ENCODE assay signal across 8 cellular contexts in the genomic region with DNA sequence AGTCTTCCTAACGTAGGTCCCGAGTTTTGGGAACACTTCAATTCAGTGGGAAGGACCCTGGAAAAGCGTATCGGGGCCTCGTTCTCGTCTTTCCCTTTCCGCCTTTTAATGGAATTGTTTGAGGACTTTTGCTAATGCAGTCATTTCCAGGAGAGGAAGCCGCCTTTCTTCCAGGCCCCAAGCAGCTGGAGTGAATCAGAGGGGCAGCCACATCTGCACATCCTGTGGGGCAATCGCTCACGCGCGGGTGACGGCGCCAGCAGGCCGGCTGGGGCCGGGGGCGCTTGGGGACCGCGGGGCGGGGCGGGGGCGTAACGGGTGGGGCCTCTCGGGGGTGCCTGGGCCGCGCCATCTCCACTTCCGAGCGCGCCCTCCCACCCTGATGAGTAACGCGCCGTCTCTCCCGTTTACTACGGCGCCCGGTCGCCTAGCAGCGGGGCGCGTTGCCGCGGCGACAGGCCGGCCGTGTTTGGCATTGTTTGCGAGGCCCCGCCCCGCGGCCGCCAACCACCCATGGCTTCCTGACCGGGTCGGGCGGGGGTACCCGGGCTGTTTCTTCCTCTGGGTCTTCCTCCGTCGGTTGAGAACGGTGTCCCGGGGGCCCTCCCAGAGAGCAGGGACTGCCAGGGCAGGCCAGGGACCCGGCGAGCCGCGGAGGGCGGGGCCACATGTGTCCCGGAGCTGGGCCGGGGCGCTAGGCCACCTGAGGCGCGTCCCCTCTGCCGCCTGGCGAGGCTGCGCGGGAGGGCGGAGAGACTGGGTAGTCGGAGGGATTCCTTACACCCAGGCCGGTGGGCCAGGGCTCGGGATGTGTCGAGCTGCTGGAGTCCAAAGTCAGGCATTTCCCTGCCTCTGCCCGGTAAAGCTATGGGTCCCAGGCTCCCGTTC. TPM values are rescaled to one million over a fixed set of nuclear protein-coding genes. Genes with fewer than 3 reads are reported as not detected.
DNase-seq lines count a peak whose midpoint lies in the region; ATAC-seq and TF ChIP-seq lines count a peak whose summit lies in the region.

No MANE protein-coding gene starts in this region.

- TF ChIP-seq CTCF in DND-41 (IDR thresholded peaks at IDR 0.05; ENCODE audit: borderline replicate concordance, extremely low read depth, low read length, poor library complexity, severe bottlenecking) (no peak), RWPE1 (conservative IDR thresholded peaks at IDR 0.05; ENCODE audit: low read depth) (no peak), foreskin keratinocyte (conservative IDR thresholded peaks at IDR 0.05) (no peak)

- H3K4me1 ChIP-seq in DND-41 (ENCODE audit: insufficient read depth, low read length): peaks cover 15% of the 10 kb centered on the region
- H3K4me1 ChIP-seq in foreskin keratinocyte: peaks cover 40% of the 10 kb centered on the region
- H3K4me1 ChIP-seq in neuron (ENCODE audit: insufficient read depth, low read length): peaks cover 24% of the 10 kb centered on the region

- H3K4me3 ChIP-seq in DND-41 (ENCODE audit: low read depth in 1 of 2, low read length in 2 of 2) (peak overlapping the region; percentile 27 to 62; a peak in 3 of 4 replicates), neuron (ENCODE audit: low read length) (peak overlapping the region; percentile 52)

- H3K9ac ChIP-seq in DND-41 (ENCODE audit: low read depth, low read length): peak overlapping the region; percentile 61

- TF ChIP-seq RAD21 in Ishikawa (IDR thresholded peaks at IDR 0.05; ENCODE audit: low read depth): no peak; the same call in 1 of the 2 replicates

- ATAC-seq in DND-41 (ENCODE audit: insufficient read depth, low read depth) (peak; percentile 94), GM21619 (IDR thresholded peaks at IDR 0.05; ENCODE audit: unreplicated experiment) (peak; percentile 88), foreskin keratinocyte (peak; percentile 76)

- no peaks in the 10 kb centered on the region for H3K79me2 ChIP-seq in DND-41 (ENCODE audit: insufficient read depth, low read length)

- H3K4me2 ChIP-seq in DND-41 (ENCODE audit: insufficient read depth, low read length): peak overlapping the region; percentile 94

- CTCF ChIA-PET in RWPE1 (lab: Yijun Ruan, JAX): interaction anchor here (1.0 to 4.0 kb wide), 2 partner anchors 34 to 111 kb away, joined by 3 to 16 read pairs; no protein-coding TSS in a partner anchor

- H3K36me3 ChIP-seq in DND-41 (ENCODE audit: insufficient read depth, low read length): no peaks in the 10 kb centered on the region
- no peaks in the 10 kb centered on the region for H3K36me3 ChIP-seq in neuron (ENCODE audit: insufficient read depth, low read length)

- POLR2A ChIA-PET in RWPE1 (lab: Yijun Ruan, JAX; ENCODE audit: low non-redundant PET): interaction anchor here (1.2 kb wide), 1 partner anchor 34 kb away, joined by 3 read pairs; no protein-coding TSS in a partner anchor

- H3K27ac ChIP-seq in DND-41 (ENCODE audit: low read length): peak overlapping the region; percentile 50
- H3K27ac ChIP-seq in RWPE1: peak overlapping the region; percentile 98
- H3K27ac ChIP-seq in foreskin keratinocyte: peak overlapping the region; percentile 97

- no peaks in the 10 kb centered on the region for H3K27me3 ChIP-seq in DND-41 (ENCODE audit: insufficient read depth, low read length, poor library complexity)
- H3K27me3 ChIP-seq in foreskin keratinocyte: no peaks in the 10 kb centered on the region
- H3K27me3 ChIP-seq in neuron (ENCODE audit: insufficient read depth, low read length): no peaks in the 10 kb centered on the region

- peak; percentile 54 for TF ChIP-seq EP300 in Ishikawa (IDR thresholded peaks at IDR 0.05; ENCODE audit: borderline replicate concordance)

- H2AFZ ChIP-seq in DND-41 (ENCODE audit: low read depth, low read length): peak overlapping the region; percentile 93
- peak overlapping the region; percentile 73 for H2AFZ ChIP-seq in neuron (ENCODE audit: low read depth, low read length)

- H3K9me3 ChIP-seq in DND-41 (ENCODE audit: insufficient read depth, low read length, severe bottlenecking) (no peaks in the 10 kb centered on the region), neuron (ENCODE audit: low read length) (no peaks in the 10 kb centered on the region)

- DNase-seq in DND-41 (peak; percentile 87), RWPE1 (ENCODE audit: low spot score) (peak; percentile 82), activated gamma-delta T cell treated with Interleukin-2 at 50 U/mL for 16 hours (peak; percentile 91), foreskin keratinocyte (peak; percentile 66 to 86), stromal cell of bone marrow (ENCODE audit: low read depth) (peak; percentile 87)

- no peaks in the 10 kb centered on the region for H4K20me1 ChIP-seq in DND-41 (ENCODE audit: insufficient read depth, low read length)

TF ChIP-seq in Ishikawa, 13 proteins besides CTCF, POLR2A, EP300 and RAD21:
- peak; percentile 66 for TF ChIP-seq FOXM1 (IDR thresholded peaks at IDR 0.05; ENCODE audit: borderline replicate concordance, low read depth)
- peak; percentile 96 for TF ChIP-seq ZBTB7A (IDR thresholded peaks at IDR 0.05; ENCODE audit: low read depth)
- TF ChIP-seq CEBPB (IDR thresholded peaks at IDR 0.05): no peak; the same call in 1 of the 2 replicates
- TF ChIP-seq YY1 (IDR thresholded peaks at IDR 0.05; ENCODE audit: low read depth): peak; percentile 34; the same call in 1 of the 2 replicates
- TF ChIP-seq, protein P1, sequence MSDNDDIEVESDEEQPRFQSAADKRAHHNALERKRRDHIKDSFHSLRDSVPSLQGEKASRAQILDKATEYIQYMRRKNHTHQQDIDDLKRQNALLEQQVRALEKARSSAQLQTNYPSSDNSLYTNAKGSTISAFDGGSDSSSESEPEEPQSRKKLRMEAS (IDR thresholded peaks at IDR 0.05): 0 out of 2 replicates have a peak, but pooled peaks have one; percentile 11
- peak; percentile 33; the same call in 1 of the 2 replicates for TF ChIP-seq TCF12 (IDR thresholded peaks at IDR 0.05; ENCODE audit: low read depth)
- peak; percentile 48 for TF ChIP-seq NFIC (IDR thresholded peaks at IDR 0.05)
- TF ChIP-seq, protein P2, sequence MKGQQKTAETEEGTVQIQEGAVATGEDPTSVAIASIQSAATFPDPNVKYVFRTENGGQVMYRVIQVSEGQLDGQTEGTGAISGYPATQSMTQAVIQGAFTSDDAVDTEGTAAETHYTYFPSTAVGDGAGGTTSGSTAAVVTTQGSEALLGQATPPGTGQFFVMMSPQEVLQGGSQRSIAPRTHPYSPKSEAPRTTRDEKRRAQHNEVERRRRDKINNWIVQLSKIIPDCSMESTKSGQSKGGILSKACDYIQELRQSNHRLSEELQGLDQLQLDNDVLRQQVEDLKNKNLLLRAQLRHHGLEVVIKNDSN (IDR thresholded peaks at IDR 0.05): no peak
- TF ChIP-seq TEAD4 (IDR thresholded peaks at IDR 0.05): no peak; the same call in 1 of the 2 replicates
- TF ChIP-seq EGR1 (IDR thresholded peaks at IDR 0.05): 0 out of 2 replicates have a peak, but pooled peaks have one; percentile 19
- peak; percentile 61 for TF ChIP-seq TAF1 (IDR thresholded peaks at IDR 0.05; ENCODE audit: low read depth)
- no peak for TF ChIP-seq CREB1 (IDR thresholded peaks at IDR 0.05; ENCODE audit: low read depth)
- TF ChIP-seq, protein P3, sequence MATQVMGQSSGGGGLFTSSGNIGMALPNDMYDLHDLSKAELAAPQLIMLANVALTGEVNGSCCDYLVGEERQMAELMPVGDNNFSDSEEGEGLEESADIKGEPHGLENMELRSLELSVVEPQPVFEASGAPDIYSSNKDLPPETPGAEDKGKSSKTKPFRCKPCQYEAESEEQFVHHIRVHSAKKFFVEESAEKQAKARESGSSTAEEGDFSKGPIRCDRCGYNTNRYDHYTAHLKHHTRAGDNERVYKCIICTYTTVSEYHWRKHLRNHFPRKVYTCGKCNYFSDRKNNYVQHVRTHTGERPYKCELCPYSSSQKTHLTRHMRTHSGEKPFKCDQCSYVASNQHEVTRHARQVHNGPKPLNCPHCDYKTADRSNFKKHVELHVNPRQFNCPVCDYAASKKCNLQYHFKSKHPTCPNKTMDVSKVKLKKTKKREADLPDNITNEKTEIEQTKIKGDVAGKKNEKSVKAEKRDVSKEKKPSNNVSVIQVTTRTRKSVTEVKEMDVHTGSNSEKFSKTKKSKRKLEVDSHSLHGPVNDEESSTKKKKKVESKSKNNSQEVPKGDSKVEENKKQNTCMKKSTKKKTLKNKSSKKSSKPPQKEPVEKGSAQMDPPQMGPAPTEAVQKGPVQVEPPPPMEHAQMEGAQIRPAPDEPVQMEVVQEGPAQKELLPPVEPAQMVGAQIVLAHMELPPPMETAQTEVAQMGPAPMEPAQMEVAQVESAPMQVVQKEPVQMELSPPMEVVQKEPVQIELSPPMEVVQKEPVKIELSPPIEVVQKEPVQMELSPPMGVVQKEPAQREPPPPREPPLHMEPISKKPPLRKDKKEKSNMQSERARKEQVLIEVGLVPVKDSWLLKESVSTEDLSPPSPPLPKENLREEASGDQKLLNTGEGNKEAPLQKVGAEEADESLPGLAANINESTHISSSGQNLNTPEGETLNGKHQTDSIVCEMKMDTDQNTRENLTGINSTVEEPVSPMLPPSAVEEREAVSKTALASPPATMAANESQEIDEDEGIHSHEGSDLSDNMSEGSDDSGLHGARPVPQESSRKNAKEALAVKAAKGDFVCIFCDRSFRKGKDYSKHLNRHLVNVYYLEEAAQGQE (IDR thresholded peaks at IDR 0.05; ENCODE audit: low read depth): 0 out of 2 replicates have a peak, but pooled peaks have one; percentile 9

RNA-seq across cellular contexts. Expression of gene GSG1, which starts 2.3 kb away (rescaled TPM):
- total RNA-seq in foreskin keratinocyte: not detected in 2 replicates
- 0.06 TPM in 1 of 2 replicates, not detected in the other for polyA plus RNA-seq in foreskin keratinocyte

RNA-seq across cellular contexts. Expression of gene FAM234B, which starts 56.9 kb away (rescaled TPM):
- total RNA-seq in foreskin keratinocyte: 5.0 and 6.0 TPM in 2 replicates
- 1.8 and 2.6 TPM in 2 replicates for polyA plus RNA-seq in foreskin keratinocyte

Comparison
In these comparisons a context has a peak if more than half of its experiments do, and no peak if none do; other contexts are left out.
1. Peak in every context shown above with its lines: DNase-seq, ATAC-seq, H3K4me3 ChIP-seq and H3K27ac ChIP-seq.